14 cellular contexts compared by ENCODE assay signal in genomic region chr11:16759857-16760256, GRCh38. TPM values are rescaled to one million over a fixed set of nuclear protein-coding genes. Genes with fewer than 3 reads are reported as not detected.
DNase-seq lines count a peak whose midpoint lies in the region; ATAC-seq and TF ChIP-seq lines count a peak whose summit lies in the region.
"Had no signal": no experiment of that assay in that cellular context is flagged by ENCODE, and none has a peak within 500 bp of the region (broad histone marks: within the 10 kb centered on the region; RNA-seq: fewer than 3 reads in every experiment).

No MANE protein-coding gene starts in this region.

- H3K27ac Mint-ChIP-seq in activated CD4-positive, alpha-beta memory T cell treated with anti-CD3 and anti-CD28 coated beads for 36 hours = peak overlapping the region; percentile 2
- no peak overlapping the region for H3K27ac Mint-ChIP-seq in activated CD4-positive, alpha-beta memory T cell treated with anti-CD3 and anti-CD28 coated beads, Interleukin-2, amount 10 ng/mL, durations not matched to agents 7 days and 5 days

- peak overlapping the region; percentile 48 for H3K4me2 ChIP-seq in osteoblast (ENCODE audit: insufficient read depth, low read length)

- no peak overlapping the region for H2AFZ ChIP-seq in osteoblast (ENCODE audit: low read length)

- H3K27me3 Mint-ChIP-seq in activated CD4-positive, alpha-beta memory T cell treated with anti-CD3 and anti-CD28 coated beads for 36 hours = no peaks in the 10 kb centered on the region
- H3K27me3 Mint-ChIP-seq in activated CD4-positive, alpha-beta memory T cell treated with anti-CD3 and anti-CD28 coated beads, Interleukin-2, amount 10 ng/mL, durations not matched to agents 7 days and 5 days = no peaks in the 10 kb centered on the region

- DNase-seq in activated CD4-positive, alpha-beta memory T cell treated with anti-CD3 and anti-CD28 coated beads for 36 hours = no peak
- no peak for DNase-seq in activated CD4-positive, alpha-beta memory T cell treated with anti-CD3 and anti-CD28 coated beads, Interleukin-2, amount 10 ng/mL, durations not matched to agents 7 days and 5 days
- DNase-seq in KBM-7 (peak; percentile 61), amniotic epithelial cell (ENCODE audit: low read depth) (peak; percentile 36), osteoblast (ENCODE audit: insufficient read length, low spot score, missing footprints) (no peak), NCI-H2107 treated with DMSO at 0.1 percent for 48 hours (lab: John Stamatoyannopoulos, UW; ENCODE audit: unreplicated experiment) (no peak)
- no peak for DNase-seq in activated effector memory CD4-positive, alpha-beta T cell treated with Interleukin-2 at 50 U/mL for 16 hours
- DNase-seq: activated CD4-positive, alpha-beta T cell treated with anti-CD3 and anti-CD28 coated beads, Interleukin-2, amount 50 U/mL, for 1 hour; activated gamma-delta T cell; lower lobe of right lung; NCI-H2227 treated with DMSO at 0.1 percent for 48 hours; occipital lobe had no signal

- H3K4me1 ChIP-seq in osteoblast (ENCODE audit: insufficient read depth, low read length) = peaks cover 33% of the 10 kb centered on the region

- no peaks in the 10 kb centered on the region for H3K27me3 ChIP-seq in osteoblast (ENCODE audit: insufficient read depth, low read length)

- H3K4me1 Mint-ChIP-seq in activated CD4-positive, alpha-beta memory T cell treated with anti-CD3 and anti-CD28 coated beads for 36 hours (ENCODE audit: low read depth) = peaks cover 14% of the 10 kb centered on the region
- peaks cover 6% of the 10 kb centered on the region for H3K4me1 Mint-ChIP-seq in activated CD4-positive, alpha-beta memory T cell treated with anti-CD3 and anti-CD28 coated beads, Interleukin-2, amount 10 ng/mL, durations not matched to agents 7 days and 5 days

- H3K9me3 Mint-ChIP-seq in activated CD4-positive, alpha-beta memory T cell treated with anti-CD3 and anti-CD28 coated beads for 36 hours = no peaks in the 10 kb centered on the region
- H3K9me3 Mint-ChIP-seq in activated CD4-positive, alpha-beta memory T cell treated with anti-CD3 and anti-CD28 coated beads, Interleukin-2, amount 10 ng/mL, durations not matched to agents 7 days and 5 days = no peaks in the 10 kb centered on the region

- intact Hi-C loops in activated CD4-positive, alpha-beta memory T cell treated with anti-CD3 and anti-CD28 coated beads for 36 hours (cut with micrococcal nuclease) = no loop called here

- peaks cover 23% of the 10 kb centered on the region for H3K36me3 Mint-ChIP-seq in activated CD4-positive, alpha-beta memory T cell treated with anti-CD3 and anti-CD28 coated beads for 36 hours
- peaks cover 28% of the 10 kb centered on the region for H3K36me3 Mint-ChIP-seq in activated CD4-positive, alpha-beta memory T cell treated with anti-CD3 and anti-CD28 coated beads, Interleukin-2, amount 10 ng/mL, durations not matched to agents 7 days and 5 days (ENCODE audit: low read depth)

- ATAC-seq in GM21515 (IDR thresholded peaks at IDR 0.05; ENCODE audit: unreplicated experiment) = no peak
- ATAC-seq: esophagus mucosa had no signal

- no peak overlapping the region for H3K4me3 ChIP-seq in osteoblast (ENCODE audit: insufficient read depth, low read length)
- H3K4me3 ChIP-seq: lower lobe of right lung had no signal

- no peak overlapping the region for H3K4me3 Mint-ChIP-seq in activated CD4-positive, alpha-beta memory T cell treated with anti-CD3 and anti-CD28 coated beads for 36 hours
- H3K4me3 Mint-ChIP-seq in activated CD4-positive, alpha-beta memory T cell treated with anti-CD3 and anti-CD28 coated beads, Interleukin-2, amount 10 ng/mL, durations not matched to agents 7 days and 5 days = no peak overlapping the region

- H3K79me2 ChIP-seq in osteoblast (ENCODE audit: insufficient read depth, low read length) = no peaks in the 10 kb centered on the region

- peak overlapping the region; percentile 71 for H3K27ac ChIP-seq in osteoblast (ENCODE audit: low read depth, low read length)
- H3K27ac ChIP-seq: lower lobe of right lung had no signal

- CTCF ChIA-PET in activated CD4-positive, alpha-beta memory T cell treated with anti-CD3 and anti-CD28 coated beads for 36 hours (lab: Charles Lee) = interaction anchor here (1.1 kb wide), 1 partner anchor 28 kb away, joined by 3 read pairs; no protein-coding TSS in a partner anchor
- CTCF ChIA-PET in activated CD4-positive, alpha-beta memory T cell treated with anti-CD3 and anti-CD28 coated beads, Interleukin-2, amount 10 ng/mL, durations not matched to agents 7 days and 5 days (lab: Charles Lee) = no interaction called here

- H3K9me3 ChIP-seq in osteoblast (ENCODE audit: low read depth, low read length) = no peaks in the 10 kb centered on the region
- H3K9me3 ChIP-seq: lower lobe of right lung had no signal

- TF ChIP-seq CTCF in osteoblast (IDR thresholded peaks at IDR 0.05; ENCODE audit: extremely low read depth, low read depth, low read length) = no peak

- H3K36me3 ChIP-seq in osteoblast (ENCODE audit: insufficient read depth, low read length) = peaks cover 21% of the 10 kb centered on the region

- in situ Hi-C loops in KBM-7 (cut with MboI; ENCODE audit: low pct_unique_long_range_greater_than_20kb, low sequenced_read_pairs) = no loop called here

- POLR2A ChIA-PET in activated CD4-positive, alpha-beta memory T cell treated with anti-CD3 and anti-CD28 coated beads for 36 hours (lab: Charles Lee) = no interaction called here
- POLR2A ChIA-PET in activated CD4-positive, alpha-beta memory T cell treated with anti-CD3 and anti-CD28 coated beads, Interleukin-2, amount 10 ng/mL, durations not matched to agents 7 days and 5 days (lab: Charles Lee) = interaction anchor here (0.8 kb wide), 1 partner anchor 22 kb away, joined by 4 read pairs; the partner anchor contains the start of gene C11orf58

- H4K20me1 ChIP-seq in osteoblast (ENCODE audit: insufficient read depth, low read length) = no peaks in the 10 kb centered on the region

RNA-seq across cellular contexts. Expression of gene C11orf58, which starts 21.4 kb away (rescaled TPM):
- 100 to 1,000 TPM; 132 to 134 TPM for total RNA-seq in activated CD4-positive, alpha-beta memory T cell treated with anti-CD3 and anti-CD28 coated beads for 36 hours
- 100 to 1,000 TPM; 113 to 124 TPM for total RNA-seq in activated CD4-positive, alpha-beta memory T cell treated with anti-CD3 and anti-CD28 coated beads, Interleukin-2, amount 10 ng/mL, durations not matched to agents 7 days and 5 days
- 139 and 153 TPM in 2 replicates for total RNA-seq in osteoblast

Comparison
In these comparisons a context has a peak if more than half of its experiments do, and no peak if none do; other contexts are left out.
1. DNase-seq: peak in KBM-7 (single experiment) and amniotic epithelial cell (single experiment); none in activated CD4-positive, alpha-beta memory T cell treated with anti-CD3 and anti-CD28 coated beads for 36 hours (single experiment), activated CD4-positive, alpha-beta memory T cell treated with anti-CD3 and anti-CD28 coated beads, Interleukin-2, amount 10 ng/mL, durations not matched to agents 7 days and 5 days (single experiment), osteoblast (single experiment), NCI-H2107 treated with DMSO at 0.1 percent for 48 hours (single experiment) and activated effector memory CD4-positive, alpha-beta T cell treated with Interleukin-2 at 50 U/mL for 16 hours (single experiment).